12 cellular contexts compared by ENCODE assay signal in the genomic region with DNA sequence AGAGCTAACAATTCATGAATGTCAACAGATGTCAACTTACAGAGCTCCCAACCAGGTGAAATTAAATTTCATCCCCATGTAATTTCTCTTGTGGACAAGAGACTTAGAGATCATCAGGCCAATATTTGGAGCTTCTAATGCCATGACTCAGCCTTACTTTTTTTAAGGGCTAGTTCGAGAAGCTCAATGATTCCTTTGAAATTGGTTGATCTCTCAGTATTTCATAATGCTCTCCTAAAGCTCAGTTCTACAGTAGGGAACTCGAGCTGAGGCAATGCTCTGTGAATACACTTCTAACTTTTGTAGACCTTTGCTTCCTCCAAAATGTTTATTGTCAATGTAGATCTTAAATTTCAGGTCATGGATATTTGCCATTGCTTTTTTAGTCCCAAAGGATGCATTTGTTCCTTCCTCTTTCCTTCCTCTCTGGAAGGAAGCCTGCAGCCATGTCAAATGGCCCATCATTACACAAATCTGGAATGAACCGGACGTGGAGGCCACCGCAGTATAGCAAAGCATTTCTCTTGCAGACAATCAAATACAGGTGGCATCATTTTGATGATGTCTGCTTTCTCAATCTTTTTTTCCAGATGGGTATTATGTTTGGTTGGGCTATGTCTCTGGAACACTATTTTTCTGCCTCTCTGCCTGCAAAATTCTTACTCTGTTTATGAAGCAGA. TPM values are rescaled to one million over a fixed set of nuclear protein-coding genes. Genes with fewer than 3 reads are reported as not detected.
DNase-seq lines count a peak whose midpoint lies in the region; ATAC-seq and TF ChIP-seq lines count a peak whose summit lies in the region.
"Had no signal": no experiment of that assay in that cellular context is flagged by ENCODE, and none has a peak within 500 bp of the region (broad histone marks: within the 10 kb centered on the region; RNA-seq: fewer than 3 reads in every experiment).

No MANE protein-coding gene starts in this region.

- no peak for DNase-seq in stimulated activated naive CD8-positive, alpha-beta T cell treated with anti-CD3 and anti-CD28 coated beads, Interleukin-15, Interleukin-2, amounts not matched to agents 100 U/mL and 50 U/mL, for 24 hours
- no peak for DNase-seq in T-helper 2 cell treated with Interferon-gamma antibody and Interleukin-4, amounts not matched to agents 5 μg/mL and 100 μg/mL, for 36 hours (ENCODE audit: low spot score)
- DNase-seq in lower lobe of right lung (no peak), NCI-H2029 (lab: John Stamatoyannopoulos, UW) (no peak), NCI-H2196 treated with DMSO at 0.1 percent for 48 hours (lab: John Stamatoyannopoulos, UW; ENCODE audit: unreplicated experiment) (no peak)
- no peak for DNase-seq in activated CD8-positive, alpha-beta memory T cell treated with anti-CD3 and anti-CD28 coated beads, Interleukin-2, amount 50 U/mL, for 4 hours
- DNase-seq: central memory CD4-positive, alpha-beta T cell; NCI-H524 treated with DMSO at 0.1 percent for 48 hours; stimulated activated CD4-positive, alpha-beta T cell treated with anti-CD3 and anti-CD28 coated beads, Interleukin-15, amount 100 ng/mL, for 24 hours had no signal

- peaks cover 91% of the 10 kb centered on the region for H3K4me1 Mint-ChIP-seq in stimulated activated naive CD8-positive, alpha-beta T cell treated with anti-CD3 and anti-CD28 coated beads, Interleukin-15, Interleukin-2, amounts not matched to agents 100 ng/mL and 50 ng/mL, for 24 hours (ENCODE audit: low read depth)
- peaks cover 51% of the 10 kb centered on the region for H3K4me1 Mint-ChIP-seq in T-helper 2 cell treated with Interferon-gamma antibody and Interleukin-4, amounts not matched to agents 5 μg/mL and 100 μg/mL, for 36 hours (ENCODE audit: low read depth)

- H3K4me3 Mint-ChIP-seq in stimulated activated naive CD8-positive, alpha-beta T cell treated with anti-CD3 and anti-CD28 coated beads, Interleukin-15, Interleukin-2, amounts not matched to agents 100 ng/mL and 50 ng/mL, for 24 hours, result peak overlapping the region; percentile 99
- H3K4me3 Mint-ChIP-seq in T-helper 2 cell treated with Interferon-gamma antibody and Interleukin-4, amounts not matched to agents 5 μg/mL and 100 μg/mL, for 36 hours, result peak overlapping the region; percentile 97
- H3K4me3 Mint-ChIP-seq: nephron had no signal

- no peak for ATAC-seq in stimulated activated naive CD8-positive, alpha-beta T cell treated with anti-CD3 and anti-CD28 coated beads, Interleukin-15, Interleukin-2, amounts not matched to agents 100 U/mL and 50 U/mL, for 24 hours
- ATAC-seq in lower lobe of right lung (no peak), GM21526 (IDR thresholded peaks at IDR 0.05; ENCODE audit: low FRiP score, unreplicated experiment) (no peak)

- no peaks in the 10 kb centered on the region for H3K27me3 ChIP-seq in lower lobe of right lung (ENCODE audit: low read depth)

- H3K27ac ChIP-seq in lower lobe of right lung, result peak overlapping the region; percentile 86

- H3K27ac Mint-ChIP-seq in stimulated activated naive CD8-positive, alpha-beta T cell treated with anti-CD3 and anti-CD28 coated beads, Interleukin-15, Interleukin-2, amounts not matched to agents 100 ng/mL and 50 ng/mL, for 24 hours, result peak overlapping the region; percentile 98
- H3K27ac Mint-ChIP-seq in T-helper 2 cell treated with Interferon-gamma antibody and Interleukin-4, amounts not matched to agents 5 μg/mL and 100 μg/mL, for 36 hours, result peak overlapping the region; percentile 97

- H3K9me3 ChIP-seq in lower lobe of right lung, result no peaks in the 10 kb centered on the region

- peaks cover 59% of the 10 kb centered on the region for H3K4me1 ChIP-seq in lower lobe of right lung

- intact Hi-C loops in lower lobe of right lung (cut with DNase I), result no loop called here

- H3K4me3 ChIP-seq in lower lobe of right lung, result no peak overlapping the region

- H3K36me3 ChIP-seq in lower lobe of right lung, result peaks cover 61% of the 10 kb centered on the region

- TF ChIP-seq CTCF in lower lobe of right lung (IDR thresholded peaks at IDR 0.05), result no peak

- no peaks in the 10 kb centered on the region for H3K9me3 Mint-ChIP-seq in stimulated activated naive CD8-positive, alpha-beta T cell treated with anti-CD3 and anti-CD28 coated beads, Interleukin-15, Interleukin-2, amounts not matched to agents 100 ng/mL and 50 ng/mL, for 24 hours
- H3K9me3 Mint-ChIP-seq in T-helper 2 cell treated with Interferon-gamma antibody and Interleukin-4, amounts not matched to agents 5 μg/mL and 100 μg/mL, for 36 hours, result no peaks in the 10 kb centered on the region
- H3K9me3 Mint-ChIP-seq: nephron had no signal

- H3K27me3 Mint-ChIP-seq in stimulated activated naive CD8-positive, alpha-beta T cell treated with anti-CD3 and anti-CD28 coated beads, Interleukin-15, Interleukin-2, amounts not matched to agents 100 ng/mL and 50 ng/mL, for 24 hours, result no peaks in the 10 kb centered on the region
- H3K27me3 Mint-ChIP-seq in T-helper 2 cell treated with Interferon-gamma antibody and Interleukin-4, amounts not matched to agents 5 μg/mL and 100 μg/mL, for 36 hours (ENCODE audit: low read depth), result no peaks in the 10 kb centered on the region

- H3K36me3 Mint-ChIP-seq in stimulated activated naive CD8-positive, alpha-beta T cell treated with anti-CD3 and anti-CD28 coated beads, Interleukin-15, Interleukin-2, amounts not matched to agents 100 ng/mL and 50 ng/mL, for 24 hours (ENCODE audit: low read depth), result peaks cover 27% of the 10 kb centered on the region
- peaks cover 44% of the 10 kb centered on the region for H3K36me3 Mint-ChIP-seq in T-helper 2 cell treated with Interferon-gamma antibody and Interleukin-4, amounts not matched to agents 5 μg/mL and 100 μg/mL, for 36 hours (ENCODE audit: low read depth)

RNA-seq across cellular contexts. Expression of gene STARD5, which starts 28.3 kb away (rescaled TPM):
- 5.2 TPM for total RNA-seq in lower lobe of right lung
